ENCODE assay signal across 22 cellular contexts in the genomic region with DNA sequence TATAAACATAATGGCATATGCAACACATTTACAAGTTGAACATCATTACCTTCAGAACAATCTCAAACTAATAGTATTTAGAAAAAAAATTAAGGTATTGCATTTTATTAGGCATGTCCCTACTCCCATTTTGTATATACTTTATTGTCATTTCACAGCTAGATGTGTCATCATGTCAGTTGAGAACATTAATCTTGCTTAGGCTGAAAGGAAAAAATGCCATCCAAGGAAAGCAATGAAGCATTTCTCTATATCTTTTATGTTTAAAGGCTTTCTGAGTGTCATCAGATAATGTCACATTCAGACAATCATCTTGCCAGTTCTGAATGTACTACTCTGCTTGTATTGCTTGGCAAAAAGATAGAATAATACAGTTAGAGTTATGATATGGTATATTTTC.
DNase-seq lines count a peak whose midpoint lies in the region; ATAC-seq and TF ChIP-seq lines count a peak whose summit lies in the region.
"Had no signal": no experiment of that assay in that cellular context is flagged by ENCODE, and none has a peak within 500 bp of the region (broad histone marks: within the 10 kb centered on the region; RNA-seq: fewer than 3 reads in every experiment).

No MANE protein-coding gene starts in this region.

- no TSS peak for BruUV-seq in A673 (replicated peaks; lab: Mats Ljungman, UMichigan)

- no peaks in the 10 kb centered on the region for H3K36me3 ChIP-seq in A673 (ENCODE audit: insufficient read depth, low read length, poor library complexity, severe bottlenecking)
- no peaks in the 10 kb centered on the region for H3K36me3 ChIP-seq in HEK293 (ENCODE audit: control insufficient read depth in 2 of 2, insufficient read depth in 1 of 2, low read length in 2 of 2)
- H3K36me3 ChIP-seq in neural cell (ENCODE audit: insufficient read depth, low read length) = no peaks in the 10 kb centered on the region
- H3K36me3 ChIP-seq in body of pancreas (replicated peaks in 1 of 2; ENCODE audit: insufficient read depth in 1 of 2, low read depth in 2 of 2) = no peaks in the 10 kb centered on the region
- H3K36me3 ChIP-seq: BLaER1 treated with 17β-estradiol and CSF1 and Interleukin-3, amounts not matched to agents 10 nM and 100 nM had no signal

- no peak overlapping the region for H3K4me3 ChIP-seq in A673 (ENCODE audit: low read depth, low read length, poor library complexity, severe bottlenecking)
- no peak overlapping the region for H3K4me3 ChIP-seq in HEK293 (ENCODE audit: low read depth, low read length)
- H3K4me3 ChIP-seq in neural cell (ENCODE audit: low read length) = no peak overlapping the region
- H3K4me3 ChIP-seq in body of pancreas = no peak overlapping the region
- H3K4me3 ChIP-seq: BLaER1 treated with 17β-estradiol and CSF1 and Interleukin-3, amounts not matched to agents 10 nM and 100 nM; GM12878 had no signal

- H3F3A ChIP-seq in neural cell (ENCODE audit: insufficient read depth, low read length, poor library complexity, severe bottlenecking) = no peaks in the 10 kb centered on the region

- peak; percentile 99 for TF ChIP-seq EP300 in neural cell (conservative IDR thresholded peaks at IDR 0.05; ENCODE audit: poor library complexity, severe bottlenecking)

- DNase-seq in A673 (ENCODE audit: low spot score) (peak; percentile 9), M059J (ENCODE audit: low read depth) (peak; percentile 9), OCI-M1 (lab: John Stamatoyannopoulos, UW) (no peak), body of pancreas (no peak)
- DNase-seq: 8988T; AML-193; CD4-positive, alpha-beta T cell; CD8-positive, alpha-beta T cell; DMS 273 treated with DMSO at 0.1 percent for 48 hours; DMS153; DMS53; DMS79; DND-41; EL; GDM1 had no signal

- POLR2A ChIA-PET in A673 (lab: Charles Lee; ENCODE audit: low non-redundant PET) (no interaction called here), HEK293 (lab: Yijun Ruan, JAX) (no interaction called here)

- TF ChIP-seq POLR2A in body of pancreas (IDR thresholded peaks at IDR 0.05) = no peak

- no peak for TF ChIP-seq RAD21 in neural cell (conservative IDR thresholded peaks at IDR 0.05)

- H4K20me1 ChIP-seq in neural cell (ENCODE audit: insufficient read depth) = no peaks in the 10 kb centered on the region
- H4K20me1 ChIP-seq: BLaER1 treated with 17β-estradiol and CSF1 and Interleukin-3, amounts not matched to agents 10 nM and 100 nM had no signal

- H3K27me3 ChIP-seq in A673 (replicated peaks; ENCODE audit: insufficient read depth, low read depth, low read length, poor library complexity) (no peaks in the 10 kb centered on the region), neural cell (ENCODE audit: insufficient read depth, low read depth, low read length) (no peaks in the 10 kb centered on the region), body of pancreas (no peaks in the 10 kb centered on the region)
- H3K27me3 ChIP-seq: BLaER1 treated with 17β-estradiol and CSF1 and Interleukin-3, amounts not matched to agents 10 nM and 100 nM had no signal

- CTCF ChIA-PET in A673 (lab: Charles Lee) (no interaction called here), HEK293 (lab: Yijun Ruan, JAX) (interaction anchor here (0.6 to 1.0 kb wide), 2 partner anchors 20 to 90 kb away, joined by 3 to 4 read pairs; no protein-coding TSS in a partner anchor)

- H2AFZ ChIP-seq in neural cell (ENCODE audit: low read depth, low read length) = no peak overlapping the region

- H3K4me2 ChIP-seq in neural cell (ENCODE audit: low read length) = no peak overlapping the region
- H3K4me2 ChIP-seq: BLaER1 treated with 17β-estradiol and CSF1 and Interleukin-3, amounts not matched to agents 10 nM and 100 nM had no signal

- TF ChIP-seq CTCF in A673 (conservative IDR thresholded peaks at IDR 0.05; ENCODE audit: low read depth, low read length) = no peak
- no peak for TF ChIP-seq CTCF in HEK293 (tag by site-specific recombination; IDR thresholded peaks at IDR 0.05)
- no peak for TF ChIP-seq CTCF in neural cell (IDR thresholded peaks at IDR 0.05; ENCODE audit: poor library complexity, severe bottlenecking)
- no peak for TF ChIP-seq CTCF in body of pancreas (IDR thresholded peaks at IDR 0.05)

- H3K9me3 ChIP-seq in A673 (ENCODE audit: low read depth, low read length, poor library complexity, severe bottlenecking) (no peaks in the 10 kb centered on the region), HEK293 (ENCODE audit: control insufficient read depth, insufficient read depth, low read depth, low read length) (no peaks in the 10 kb centered on the region), neural cell (ENCODE audit: low read length) (no peaks in the 10 kb centered on the region), body of pancreas (no peaks in the 10 kb centered on the region)
- H3K9me3 ChIP-seq: BLaER1 treated with 17β-estradiol and CSF1 and Interleukin-3, amounts not matched to agents 10 nM and 100 nM had no signal

- intact Hi-C loops in A673 (cut with micrococcal nuclease; ENCODE audit: unreplicated experiment) (no loop called here), body of pancreas (cut with DNase I) (no loop called here)

- H3K27ac ChIP-seq in A673 (ENCODE audit: low read depth, low read length, poor library complexity, severe bottlenecking) (no peak overlapping the region), HEK293 (ENCODE audit: extremely low read depth, low read depth, low read length) (no peak overlapping the region), neural cell (ENCODE audit: low read length) (peak overlapping the region; percentile 47), body of pancreas (no peak overlapping the region)
- H3K27ac ChIP-seq: BLaER1 treated with 17β-estradiol and CSF1 and Interleukin-3, amounts not matched to agents 10 nM and 100 nM; C4-2B had no signal

- ATAC-seq in body of pancreas (no peak), GM19328 (IDR thresholded peaks at IDR 0.05; ENCODE audit: unreplicated experiment) (no peak), GM18907 (IDR thresholded peaks at IDR 0.05; ENCODE audit: unreplicated experiment) (no peak)
- ATAC-seq: CD8-positive, alpha-beta T cell; GM12878 had no signal

- H3K9ac ChIP-seq in neural cell (ENCODE audit: low read length) = no peak overlapping the region
- H3K9ac ChIP-seq: BLaER1 treated with 17β-estradiol and CSF1 and Interleukin-3, amounts not matched to agents 10 nM and 100 nM had no signal

- H3K79me2 ChIP-seq in neural cell (replicated peaks; ENCODE audit: insufficient read depth, low read length) = no peaks in the 10 kb centered on the region

- H3K9me2 ChIP-seq in neural cell (ENCODE audit: insufficient read depth, low read length) = no peaks in the 10 kb centered on the region

- peaks cover 29% of the 10 kb centered on the region for H3K4me1 ChIP-seq in A673 (ENCODE audit: insufficient read depth, low read length, poor library complexity, severe bottlenecking)
- H3K4me1 ChIP-seq in HEK293 (ENCODE audit: control insufficient read depth, insufficient read depth, low read length) = peaks cover 7% of the 10 kb centered on the region
- H3K4me1 ChIP-seq in body of pancreas = no peaks in the 10 kb centered on the region

TF ChIP-seq in HEK293, 187 proteins besides CTCF, POLR2A, EP300 and RAD21 (continues in another document):
- TF ChIP-seq ZNF843 (tag by site-specific recombination; IDR thresholded peaks at IDR 0.05) = 0 out of 2 replicates have a peak, but pooled peaks have one; percentile 22
- TF ChIP-seq, protein P1, sequence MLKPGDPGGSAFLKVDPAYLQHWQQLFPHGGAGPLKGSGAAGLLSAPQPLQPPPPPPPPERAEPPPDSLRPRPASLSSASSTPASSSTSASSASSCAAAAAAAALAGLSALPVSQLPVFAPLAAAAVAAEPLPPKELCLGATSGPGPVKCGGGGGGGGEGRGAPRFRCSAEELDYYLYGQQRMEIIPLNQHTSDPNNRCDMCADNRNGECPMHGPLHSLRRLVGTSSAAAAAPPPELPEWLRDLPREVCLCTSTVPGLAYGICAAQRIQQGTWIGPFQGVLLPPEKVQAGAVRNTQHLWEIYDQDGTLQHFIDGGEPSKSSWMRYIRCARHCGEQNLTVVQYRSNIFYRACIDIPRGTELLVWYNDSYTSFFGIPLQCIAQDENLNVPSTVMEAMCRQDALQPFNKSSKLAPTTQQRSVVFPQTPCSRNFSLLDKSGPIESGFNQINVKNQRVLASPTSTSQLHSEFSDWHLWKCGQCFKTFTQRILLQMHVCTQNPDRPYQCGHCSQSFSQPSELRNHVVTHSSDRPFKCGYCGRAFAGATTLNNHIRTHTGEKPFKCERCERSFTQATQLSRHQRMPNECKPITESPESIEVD (tag by site-specific recombination; IDR thresholded peaks at IDR 0.05) = peak; percentile 16; the same call in 1 of the 2 replicates
- TF ChIP-seq ZNF558 (tag by site-specific recombination; IDR thresholded peaks at IDR 0.05) = no peak
- 0 out of 2 replicates have a peak, but pooled peaks have one; percentile 31 for TF ChIP-seq WT1 (tag by site-specific recombination; IDR thresholded peaks at IDR 0.05)

TF ChIP-seq in neural cell, 6 proteins besides CTCF, POLR2A, EP300 and RAD21:
- TF ChIP-seq EZH2 (IDR thresholded peaks at IDR 0.05; ENCODE audit: borderline replicate concordance, insufficient read depth, low read length, poor library complexity, severe bottlenecking) (no peak), TAF1 (IDR thresholded peaks at IDR 0.05; ENCODE audit: low read depth) (no peak), POLR2AphosphoS5 (IDR thresholded peaks at IDR 0.05) (peak; percentile 91)
- TF ChIP-seq, protein P2, sequence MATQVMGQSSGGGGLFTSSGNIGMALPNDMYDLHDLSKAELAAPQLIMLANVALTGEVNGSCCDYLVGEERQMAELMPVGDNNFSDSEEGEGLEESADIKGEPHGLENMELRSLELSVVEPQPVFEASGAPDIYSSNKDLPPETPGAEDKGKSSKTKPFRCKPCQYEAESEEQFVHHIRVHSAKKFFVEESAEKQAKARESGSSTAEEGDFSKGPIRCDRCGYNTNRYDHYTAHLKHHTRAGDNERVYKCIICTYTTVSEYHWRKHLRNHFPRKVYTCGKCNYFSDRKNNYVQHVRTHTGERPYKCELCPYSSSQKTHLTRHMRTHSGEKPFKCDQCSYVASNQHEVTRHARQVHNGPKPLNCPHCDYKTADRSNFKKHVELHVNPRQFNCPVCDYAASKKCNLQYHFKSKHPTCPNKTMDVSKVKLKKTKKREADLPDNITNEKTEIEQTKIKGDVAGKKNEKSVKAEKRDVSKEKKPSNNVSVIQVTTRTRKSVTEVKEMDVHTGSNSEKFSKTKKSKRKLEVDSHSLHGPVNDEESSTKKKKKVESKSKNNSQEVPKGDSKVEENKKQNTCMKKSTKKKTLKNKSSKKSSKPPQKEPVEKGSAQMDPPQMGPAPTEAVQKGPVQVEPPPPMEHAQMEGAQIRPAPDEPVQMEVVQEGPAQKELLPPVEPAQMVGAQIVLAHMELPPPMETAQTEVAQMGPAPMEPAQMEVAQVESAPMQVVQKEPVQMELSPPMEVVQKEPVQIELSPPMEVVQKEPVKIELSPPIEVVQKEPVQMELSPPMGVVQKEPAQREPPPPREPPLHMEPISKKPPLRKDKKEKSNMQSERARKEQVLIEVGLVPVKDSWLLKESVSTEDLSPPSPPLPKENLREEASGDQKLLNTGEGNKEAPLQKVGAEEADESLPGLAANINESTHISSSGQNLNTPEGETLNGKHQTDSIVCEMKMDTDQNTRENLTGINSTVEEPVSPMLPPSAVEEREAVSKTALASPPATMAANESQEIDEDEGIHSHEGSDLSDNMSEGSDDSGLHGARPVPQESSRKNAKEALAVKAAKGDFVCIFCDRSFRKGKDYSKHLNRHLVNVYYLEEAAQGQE (IDR thresholded peaks at IDR 0.05; ENCODE audit: borderline replicate concordance) = peak; percentile 32

Comparison
In these comparisons a context has a peak if more than half of its experiments do, and no peak if none do; other contexts are left out.
1. DNase-seq: peak in A673 (single experiment) and M059J (single experiment); none in OCI-M1 (single experiment) and body of pancreas (0 of 4).